In the genomic region with DNA sequence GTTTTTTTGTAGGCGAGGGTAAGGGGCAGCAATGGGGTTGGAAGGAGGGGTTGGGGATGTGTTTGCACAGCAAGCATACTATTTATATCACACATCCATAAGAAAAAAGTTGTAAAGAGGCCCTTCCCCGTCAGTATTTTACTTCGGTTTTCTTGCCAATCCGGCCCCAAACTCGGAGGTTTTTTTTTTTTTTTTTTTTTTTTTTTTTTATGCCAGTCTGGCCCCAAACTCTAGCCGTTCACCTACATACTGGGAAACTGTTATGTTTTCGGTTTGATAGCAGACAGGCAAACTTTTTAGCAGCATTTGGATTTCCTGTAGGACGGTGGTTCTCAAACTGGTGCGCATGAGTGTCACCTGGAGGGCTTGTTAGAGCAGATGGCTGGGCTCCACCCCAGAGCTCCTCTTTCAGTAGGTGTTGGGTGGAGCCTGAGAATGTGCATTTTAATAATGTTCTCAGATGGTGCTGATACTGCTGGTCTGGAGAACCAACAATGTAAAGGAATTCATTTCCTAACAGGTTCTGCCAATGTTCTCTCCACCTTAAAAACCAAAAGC, we compare ENCODE assay signal across 1 cellular context.
A peak's percentile ranks its signal among the peaks of the same experiment; 100 is the strongest.
TF ChIP-seq lines count a peak whose summit lies in the region.

No MANE protein-coding gene starts in this region.

TF ChIP-seq in HEK293, 187 proteins besides CTCF, POLR2A, EP300 and RAD21 (continued from another document):
- peak; percentile 48; the same call in 1 of the 2 replicates for TF ChIP-seq ZBTB20 (tag by site-specific recombination; IDR thresholded peaks at IDR 0.05)
- TF ChIP-seq, protein P1, sequence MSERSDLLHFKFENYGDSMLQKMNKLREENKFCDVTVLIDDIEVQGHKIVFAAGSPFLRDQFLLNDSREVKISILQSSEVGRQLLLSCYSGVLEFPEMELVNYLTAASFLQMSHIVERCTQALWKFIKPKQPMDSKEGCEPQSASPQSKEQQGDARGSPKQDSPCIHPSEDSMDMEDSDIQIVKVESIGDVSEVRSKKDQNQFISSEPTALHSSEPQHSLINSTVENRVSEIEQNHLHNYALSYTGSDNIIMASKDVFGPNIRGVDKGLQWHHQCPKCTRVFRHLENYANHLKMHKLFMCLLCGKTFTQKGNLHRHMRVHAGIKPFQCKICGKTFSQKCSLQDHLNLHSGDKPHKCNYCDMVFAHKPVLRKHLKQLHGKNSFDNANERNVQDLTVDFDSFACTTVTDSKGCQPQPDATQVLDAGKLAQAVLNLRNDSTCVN (tag by site-specific recombination; optimal IDR thresholded peaks at IDR 0.05): peak; percentile 11
TF ChIP-seq in HEK293: peak in this region for 9.
